In the genomic region with DNA sequence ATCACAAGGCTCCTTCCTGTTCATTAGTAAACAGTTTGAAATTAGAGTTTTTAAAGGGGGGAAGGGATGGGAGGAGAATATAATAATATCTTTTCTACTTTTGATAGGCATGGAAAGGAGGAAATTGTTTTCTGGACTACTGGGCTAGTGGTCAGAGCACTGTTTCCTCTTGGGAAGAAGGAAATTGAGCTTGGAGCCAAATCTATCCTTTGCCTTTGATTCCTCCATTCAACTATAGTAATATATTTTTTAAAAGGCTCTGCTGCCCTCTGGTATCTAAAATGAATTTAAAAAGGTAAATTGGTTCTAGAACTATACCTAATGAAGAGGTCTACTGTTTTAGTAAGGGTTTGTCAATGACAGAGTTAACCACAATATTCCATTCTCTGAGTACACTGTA, we compare ENCODE assay signal across 17 cellular contexts. TPM values are rescaled to one million over a fixed set of nuclear protein-coding genes. Genes with fewer than 3 reads are reported as not detected.
DNase-seq lines count a peak whose midpoint lies in the region; ATAC-seq and TF ChIP-seq lines count a peak whose summit lies in the region.
"Had no signal": no experiment of that assay in that cellular context is flagged by ENCODE, and none has a peak within 500 bp of the region (broad histone marks: within the 10 kb centered on the region; RNA-seq: fewer than 3 reads in every experiment).

No MANE protein-coding gene starts in this region.

- peaks cover 34% of the 10 kb centered on the region; the same call in 1 of the 2 replicates for H3K36me3 ChIP-seq in Loucy (ENCODE audit: insufficient read depth, low read length)

- H3K9me2 ChIP-seq in Loucy (replicated peaks; ENCODE audit: low read depth, low read length): no peaks in the 10 kb centered on the region

- peak overlapping the region; percentile 28 for H3K27ac Mint-ChIP-seq in activated CD8-positive, alpha-beta T cell treated with anti-CD3 and anti-CD28 coated beads for 36 hours
- H3K27ac Mint-ChIP-seq in activated CD8-positive, alpha-beta T cell treated with anti-CD3 and anti-CD28 coated beads, Interleukin-2, amount 10 ng/mL, durations not matched to agents 7 days and 5 days: no peak overlapping the region
- H3K27ac Mint-ChIP-seq: B cell had no signal

- TF ChIP-seq CTCF in activated CD8-positive, alpha-beta T cell treated with anti-CD3 and anti-CD28 coated beads for 36 hours (IDR thresholded peaks at IDR 0.05): no peak
- TF ChIP-seq CTCF in Loucy (conservative IDR thresholded peaks at IDR 0.05; ENCODE audit: low read length): no peak

- peaks cover 17% of the 10 kb centered on the region for H3K4me1 ChIP-seq in Loucy (ENCODE audit: insufficient read depth, low read length, poor library complexity, severe bottlenecking)

- H3K79me2 ChIP-seq in Loucy (ENCODE audit: insufficient read depth, low read length): peaks cover 28% of the 10 kb centered on the region

- H3K4me3 ChIP-seq in Loucy (ENCODE audit: low read length, poor library complexity, severe bottlenecking): peak overlapping the region; percentile 24
- H3K4me3 ChIP-seq: BLaER1 treated with 17β-estradiol and CSF1 and Interleukin-3, amounts not matched to agents 10 nM and 100 nM; GM23248; HAP-1 had no signal

- peak overlapping the region; percentile 37 for H3K4me2 ChIP-seq in Loucy (ENCODE audit: low read depth, low read length, poor library complexity, severe bottlenecking)
- H3K4me2 ChIP-seq: BLaER1 treated with 17β-estradiol and CSF1 and Interleukin-3, amounts not matched to agents 10 nM and 100 nM had no signal

- peaks cover 18% of the 10 kb centered on the region for H3K4me1 Mint-ChIP-seq in activated CD8-positive, alpha-beta T cell treated with anti-CD3 and anti-CD28 coated beads for 36 hours (ENCODE audit: low read depth)
- peaks cover 10% of the 10 kb centered on the region for H3K4me1 Mint-ChIP-seq in activated CD8-positive, alpha-beta T cell treated with anti-CD3 and anti-CD28 coated beads, Interleukin-2, amount 10 ng/mL, durations not matched to agents 7 days and 5 days (ENCODE audit: low read depth)

- POLR2A ChIA-PET in activated CD8-positive, alpha-beta T cell treated with anti-CD3 and anti-CD28 coated beads for 36 hours (lab: Charles Lee): no interaction called here
- POLR2A ChIA-PET in activated CD8-positive, alpha-beta T cell treated with anti-CD3 and anti-CD28 coated beads, Interleukin-2, amount 10 ng/mL, durations not matched to agents 7 days and 5 days (lab: Charles Lee): interaction anchor here (0.7 kb wide), 1 partner anchor 8 kb away, joined by 3 read pairs; no protein-coding TSS in a partner anchor

- ATAC-seq in activated CD8-positive, alpha-beta T cell treated with anti-CD3 and anti-CD28 coated beads for 36 hours: no peak
- ATAC-seq in activated CD8-positive, alpha-beta T cell treated with anti-CD3 and anti-CD28 coated beads, Interleukin-2, amount 10 ng/mL, durations not matched to agents 7 days and 5 days: no peak

- intact Hi-C loops in activated CD8-positive, alpha-beta T cell treated with anti-CD3 and anti-CD28 coated beads for 36 hours (cut with micrococcal nuclease): no loop called here
- intact Hi-C loops in head of caudate nucleus (cut with DNase I): loop anchor here (10.0 kb wide), 1 partner anchor 55 kb away; a partner anchor contains a TSS

- no peak overlapping the region for H3K9ac ChIP-seq in Loucy (ENCODE audit: low read depth, low read length, poor library complexity, severe bottlenecking)
- H3K9ac ChIP-seq: BLaER1 treated with 17β-estradiol and CSF1 and Interleukin-3, amounts not matched to agents 10 nM and 100 nM; GM23248 had no signal

- no peaks in the 10 kb centered on the region for H3K9me3 Mint-ChIP-seq in activated CD8-positive, alpha-beta T cell treated with anti-CD3 and anti-CD28 coated beads for 36 hours
- H3K9me3 Mint-ChIP-seq in activated CD8-positive, alpha-beta T cell treated with anti-CD3 and anti-CD28 coated beads, Interleukin-2, amount 10 ng/mL, durations not matched to agents 7 days and 5 days (ENCODE audit: insufficient read depth): no peaks in the 10 kb centered on the region
- H3K9me3 Mint-ChIP-seq: CD4-positive, CD25-positive, alpha-beta regulatory T cell had no signal

- no peaks in the 10 kb centered on the region for H3K27me3 ChIP-seq in Loucy (ENCODE audit: insufficient read depth, low read length, poor library complexity, severe bottlenecking)
- H3K27me3 ChIP-seq: BLaER1 treated with 17β-estradiol and CSF1 and Interleukin-3, amounts not matched to agents 10 nM and 100 nM had no signal

- peaks cover 15% of the 10 kb centered on the region for H4K20me1 ChIP-seq in Loucy (ENCODE audit: insufficient read depth, low read length, poor library complexity, severe bottlenecking)

- H3K4me3 Mint-ChIP-seq in activated CD8-positive, alpha-beta T cell treated with anti-CD3 and anti-CD28 coated beads for 36 hours: no peak overlapping the region
- no peak overlapping the region for H3K4me3 Mint-ChIP-seq in activated CD8-positive, alpha-beta T cell treated with anti-CD3 and anti-CD28 coated beads, Interleukin-2, amount 10 ng/mL, durations not matched to agents 7 days and 5 days
- H3K4me3 Mint-ChIP-seq: B cell; CD4-positive, CD25-positive, alpha-beta regulatory T cell had no signal

- CTCF ChIA-PET in activated CD8-positive, alpha-beta T cell treated with anti-CD3 and anti-CD28 coated beads for 36 hours (lab: Charles Lee): interaction anchor here (1.2 to 2.5 kb wide), 2 partner anchors 13 to 96 kb away, joined by 3 to 7 read pairs; no protein-coding TSS in a partner anchor
- CTCF ChIA-PET in activated CD8-positive, alpha-beta T cell treated with anti-CD3 and anti-CD28 coated beads, Interleukin-2, amount 10 ng/mL, durations not matched to agents 7 days and 5 days (lab: Charles Lee): interaction anchor here (1.0 to 1.9 kb wide), 5 partner anchors 10 to 33 kb away, joined by 3 to 9 read pairs (median 3); no protein-coding TSS in a partner anchor

- no peak overlapping the region for H2AFZ ChIP-seq in Loucy (ENCODE audit: low read length)
- H2AFZ ChIP-seq: GM23248 had no signal

- no peak for DNase-seq in activated CD8-positive, alpha-beta T cell treated with anti-CD3 and anti-CD28 coated beads for 36 hours
- no peak for DNase-seq in activated CD8-positive, alpha-beta T cell treated with anti-CD3 and anti-CD28 coated beads, Interleukin-2, amount 10 ng/mL, durations not matched to agents 7 days and 5 days
- DNase-seq in dermis blood vessel endothelial cell: peak; percentile 37
- peak; percentile 12 to 81 for DNase-seq in lung microvascular endothelial cell (ENCODE audit: low read depth in 2 of 2)
- DNase-seq in mesenteric fat pad (ENCODE audit: low spot score): no peak
- no peak for DNase-seq in head of caudate nucleus
- no peak for DNase-seq in cortex of kidney (lab: John Stamatoyannopoulos, UW)
- DNase-seq: CD4-positive, CD25-positive, alpha-beta regulatory T cell; DMS153; DMS79; GDM1; GM23248; IMR-90 had no signal

- no peaks in the 10 kb centered on the region for H3K27me3 Mint-ChIP-seq in activated CD8-positive, alpha-beta T cell treated with anti-CD3 and anti-CD28 coated beads for 36 hours
- H3K27me3 Mint-ChIP-seq in activated CD8-positive, alpha-beta T cell treated with anti-CD3 and anti-CD28 coated beads, Interleukin-2, amount 10 ng/mL, durations not matched to agents 7 days and 5 days (ENCODE audit: low read depth): no peaks in the 10 kb centered on the region
- H3K27me3 Mint-ChIP-seq: B cell; CD4-positive, CD25-positive, alpha-beta regulatory T cell had no signal

- H3K9me3 ChIP-seq in Loucy (ENCODE audit: insufficient read depth, low read depth, low read length): no peaks in the 10 kb centered on the region
- H3K9me3 ChIP-seq: BLaER1 treated with 17β-estradiol and CSF1 and Interleukin-3, amounts not matched to agents 10 nM and 100 nM; HAP-1 had no signal

- peaks cover 21% of the 10 kb centered on the region for H3K36me3 Mint-ChIP-seq in activated CD8-positive, alpha-beta T cell treated with anti-CD3 and anti-CD28 coated beads for 36 hours (ENCODE audit: low read depth)
- peaks cover 41% of the 10 kb centered on the region for H3K36me3 Mint-ChIP-seq in activated CD8-positive, alpha-beta T cell treated with anti-CD3 and anti-CD28 coated beads, Interleukin-2, amount 10 ng/mL, durations not matched to agents 7 days and 5 days (ENCODE audit: low read depth)

- H3F3A ChIP-seq in Loucy (ENCODE audit: low read depth): no peaks in the 10 kb centered on the region

RNA-seq across cellular contexts. Expression of a gene that starts 5.9 kb away (rescaled TPM):
- 10 to 100 TPM; 75.0 to 75.2 TPM for total RNA-seq in activated CD8-positive, alpha-beta T cell treated with anti-CD3 and anti-CD28 coated beads for 36 hours
- 10 to 100 TPM; 54.8 to 57.9 TPM for total RNA-seq in activated CD8-positive, alpha-beta T cell treated with anti-CD3 and anti-CD28 coated beads, Interleukin-2, amount 10 ng/mL, durations not matched to agents 7 days and 5 days
- total RNA-seq in dermis blood vessel endothelial cell (89.2 and 130 TPM in 2 replicates), lung microvascular endothelial cell (78.5 and 89.9 TPM in 2 replicates), mesenteric fat pad (78.5 TPM)

RNA-seq across cellular contexts. Expression of a gene that starts 10.2 kb away (rescaled TPM):
- 10 to 100 TPM; 19.6 to 25.3 TPM for total RNA-seq in activated CD8-positive, alpha-beta T cell treated with anti-CD3 and anti-CD28 coated beads for 36 hours
- 10 to 100 TPM; 19.7 to 26.3 TPM for total RNA-seq in activated CD8-positive, alpha-beta T cell treated with anti-CD3 and anti-CD28 coated beads, Interleukin-2, amount 10 ng/mL, durations not matched to agents 7 days and 5 days
- 37.3 and 42.4 TPM in 2 replicates for total RNA-seq in dermis blood vessel endothelial cell
- 20.0 and 28.6 TPM in 2 replicates for total RNA-seq in lung microvascular endothelial cell
- total RNA-seq in mesenteric fat pad: 22.1 TPM

RNA-seq across cellular contexts. Expression of a gene that starts 53.5 kb away (rescaled TPM):
- 100 to 1,000 TPM; 200 to 210 TPM for total RNA-seq in activated CD8-positive, alpha-beta T cell treated with anti-CD3 and anti-CD28 coated beads for 36 hours
- total RNA-seq in activated CD8-positive, alpha-beta T cell treated with anti-CD3 and anti-CD28 coated beads, Interleukin-2, amount 10 ng/mL, durations not matched to agents 7 days and 5 days: 100 to 1,000 TPM; 115 to 116 TPM
- total RNA-seq in dermis blood vessel endothelial cell (101 and 154 TPM in 2 replicates), lung microvascular endothelial cell (84.8 and 101 TPM in 2 replicates), mesenteric fat pad (108 TPM)

Comparison
In these comparisons a context has a peak if more than half of its experiments do, and no peak if none do; other contexts are left out.
1. DNase-seq: peak in dermis blood vessel endothelial cell (single experiment) and lung microvascular endothelial cell (2 of 2); none in activated CD8-positive, alpha-beta T cell treated with anti-CD3 and anti-CD28 coated beads for 36 hours (single experiment), activated CD8-positive, alpha-beta T cell treated with anti-CD3 and anti-CD28 coated beads, Interleukin-2, amount 10 ng/mL, durations not matched to agents 7 days and 5 days (single experiment), mesenteric fat pad (single experiment), head of caudate nucleus (0 of 42) and cortex of kidney (single experiment).